Comparison of ENCODE assay signal across 13 cellular contexts in genomic region chr5:174751154-174751990, GRCh38. TPM values are rescaled to one million over a fixed set of nuclear protein-coding genes. Genes with fewer than 3 reads are reported as not detected.
DNase-seq lines count a peak whose midpoint lies in the region; ATAC-seq, FAIRE-seq and TF ChIP-seq lines count a peak whose summit lies in the region.
"Had no signal": no experiment of that assay in that cellular context is flagged by ENCODE, and none has a peak within 500 bp of the region (broad histone marks: within the 10 kb centered on the region; RNA-seq: fewer than 3 reads in every experiment).

No MANE protein-coding gene starts in this region.

- no peak for TF ChIP-seq POLR2A in GM12878 (IDR thresholded peaks at IDR 0.05; ENCODE audit: low read depth, low read length)

- TF ChIP-seq RAD21 in GM12878 (IDR thresholded peaks at IDR 0.05; ENCODE audit: insufficient read depth, low read depth, low read length) = no peak

- no peak overlapping the region for H2AFZ ChIP-seq in GM12878 (ENCODE audit: control insufficient read depth, low read depth, low read length)

- no peak overlapping the region for H3K4me3 ChIP-seq in GM12878
- no peak overlapping the region for H3K4me3 ChIP-seq in kidney (ENCODE audit: low read length in 2 of 2)
- no peak overlapping the region for H3K4me3 ChIP-seq in effector memory CD4-positive, alpha-beta T cell (ENCODE audit: insufficient read depth, low read depth, low read length, poor library complexity, severe bottlenecking)
- H3K4me3 ChIP-seq: BLaER1 treated with 17β-estradiol and CSF1 and Interleukin-3, amounts not matched to agents 10 nM and 100 nM had no signal

- no peaks in the 10 kb centered on the region for H3K9me3 Mint-ChIP-seq in activated CD8-positive, alpha-beta T cell treated with anti-CD3 and anti-CD28 coated beads for 36 hours
- H3K9me3 Mint-ChIP-seq in activated CD8-positive, alpha-beta T cell treated with anti-CD3 and anti-CD28 coated beads, Interleukin-2, amount 10 ng/mL, durations not matched to agents 7 days and 5 days (ENCODE audit: insufficient read depth) = no peaks in the 10 kb centered on the region
- H3K9me3 Mint-ChIP-seq in type B pancreatic cell = no peaks in the 10 kb centered on the region

- in situ Hi-C loops in GM12878 (cut with MboI) = no loop called here

- RAD21 ChIA-PET in GM12878 (lab: Charles Lee; ENCODE audit: unreplicated experiment) = no interaction called here

- intact Hi-C loops in activated CD8-positive, alpha-beta T cell treated with anti-CD3 and anti-CD28 coated beads for 36 hours (cut with micrococcal nuclease) = no loop called here
- intact Hi-C loops in GM12878 (cut with micrococcal nuclease; ENCODE audit: unreplicated experiment) (no loop called here), kidney (cut with DNase I) (no loop called here)

- H3K4me2 ChIP-seq in GM12878 (ENCODE audit: control insufficient read depth, insufficient read depth) = no peak overlapping the region
- H3K4me2 ChIP-seq: BLaER1 treated with 17β-estradiol and CSF1 and Interleukin-3, amounts not matched to agents 10 nM and 100 nM had no signal

- DNase-seq in activated CD8-positive, alpha-beta T cell treated with anti-CD3 and anti-CD28 coated beads for 36 hours = peak; percentile 7
- no peak for DNase-seq in activated CD8-positive, alpha-beta T cell treated with anti-CD3 and anti-CD28 coated beads, Interleukin-2, amount 10 ng/mL, durations not matched to agents 7 days and 5 days
- DNase-seq in GM12878 (ENCODE audit: low read depth, low spot score) (no peak), kidney (peak; percentile 62), type B pancreatic cell (ENCODE audit: extremely low spot score, unreplicated experiment) (peak; percentile 74), DMS114 treated with DMSO at 0.1 percent for 48 hours (lab: John Stamatoyannopoulos, UW; ENCODE audit: unreplicated experiment) (no peak)
- DNase-seq in effector memory CD4-positive, alpha-beta T cell = no peak
- DNase-seq: activated CD4-positive, alpha-beta T cell treated with anti-CD3 and anti-CD28 coated beads for 4 hours; Kasumi-1; stimulated activated CD4-positive, alpha-beta T cell treated with anti-CD3 and anti-CD28 coated beads, Interleukin-2, amount 100 ng/mL, for 48 hours had no signal

- peaks cover 41% of the 10 kb centered on the region for H3K27me3 Mint-ChIP-seq in activated CD8-positive, alpha-beta T cell treated with anti-CD3 and anti-CD28 coated beads for 36 hours
- H3K27me3 Mint-ChIP-seq in activated CD8-positive, alpha-beta T cell treated with anti-CD3 and anti-CD28 coated beads, Interleukin-2, amount 10 ng/mL, durations not matched to agents 7 days and 5 days (ENCODE audit: low read depth) = peaks cover 33% of the 10 kb centered on the region
- peaks cover 38% of the 10 kb centered on the region for H3K27me3 Mint-ChIP-seq in type B pancreatic cell

- POLR2A ChIA-PET in activated CD8-positive, alpha-beta T cell treated with anti-CD3 and anti-CD28 coated beads for 36 hours (lab: Charles Lee) = no interaction called here
- POLR2A ChIA-PET in activated CD8-positive, alpha-beta T cell treated with anti-CD3 and anti-CD28 coated beads, Interleukin-2, amount 10 ng/mL, durations not matched to agents 7 days and 5 days (lab: Charles Lee) = no interaction called here
- POLR2A ChIA-PET in GM12878 (lab: Charles Lee) = no interaction called here

- no peak for TF ChIP-seq CTCF in activated CD8-positive, alpha-beta T cell treated with anti-CD3 and anti-CD28 coated beads for 36 hours (IDR thresholded peaks at IDR 0.05)
- no peak for TF ChIP-seq CTCF in GM12878 (IDR thresholded peaks at IDR 0.05 in 2 of 3, conservative IDR thresholded peaks at IDR 0.05 in 1 of 3; ENCODE audit: control insufficient read depth in 2 of 3, extremely low read depth in 1 of 3, insufficient read depth in 1 of 3, low read depth in 3 of 3, low read length in 3 of 3)
- TF ChIP-seq CTCF in kidney (IDR thresholded peaks at IDR 0.05; ENCODE audit: borderline replicate concordance, extremely low read depth, insufficient read depth) = no peak
- TF ChIP-seq CTCF in type B pancreatic cell (conservative IDR thresholded peaks at IDR 0.05) = no peak

- ATAC-seq in activated CD8-positive, alpha-beta T cell treated with anti-CD3 and anti-CD28 coated beads for 36 hours = no peak
- no peak for ATAC-seq in activated CD8-positive, alpha-beta T cell treated with anti-CD3 and anti-CD28 coated beads, Interleukin-2, amount 10 ng/mL, durations not matched to agents 7 days and 5 days
- ATAC-seq in GM12878 (no peak), HG03025 (IDR thresholded peaks at IDR 0.05; ENCODE audit: low FRiP score, unreplicated experiment) (no peak)

- H3K27me3 ChIP-seq in GM12878 (replicated peaks in 1 of 2; ENCODE audit: control insufficient read depth in 2 of 2, insufficient read depth in 2 of 2, low read length in 1 of 2) = peaks cover 0 to 5% of the 10 kb centered on the region in 2 experiments; a peak in 2 of 4 replicates
- H3K27me3 ChIP-seq in effector memory CD4-positive, alpha-beta T cell (replicated peaks; ENCODE audit: control insufficient read depth, insufficient read depth, low read length, poor library complexity, severe bottlenecking) = peaks cover 2% of the 10 kb centered on the region

- H3K4me1 Mint-ChIP-seq in activated CD8-positive, alpha-beta T cell treated with anti-CD3 and anti-CD28 coated beads for 36 hours (ENCODE audit: low read depth) = no peaks in the 10 kb centered on the region
- H3K4me1 Mint-ChIP-seq in activated CD8-positive, alpha-beta T cell treated with anti-CD3 and anti-CD28 coated beads, Interleukin-2, amount 10 ng/mL, durations not matched to agents 7 days and 5 days (ENCODE audit: low read depth) = no peaks in the 10 kb centered on the region
- H3K4me1 Mint-ChIP-seq in type B pancreatic cell (ENCODE audit: unreplicated experiment) = peaks cover 18% of the 10 kb centered on the region

- no peak overlapping the region for H3K9ac ChIP-seq in GM12878 (ENCODE audit: control insufficient read depth, insufficient read depth, low read length)
- no peak overlapping the region for H3K9ac ChIP-seq in kidney (ENCODE audit: low read length in 2 of 2)
- H3K9ac ChIP-seq: BLaER1 treated with 17β-estradiol and CSF1 and Interleukin-3, amounts not matched to agents 10 nM and 100 nM had no signal

- H3K27ac ChIP-seq in GM12878 (ENCODE audit: control insufficient read depth, insufficient read depth) (no peak overlapping the region), kidney (ENCODE audit: low read depth in 2 of 2, low read length in 2 of 2) (no peak overlapping the region)
- no peak overlapping the region for H3K27ac ChIP-seq in effector memory CD4-positive, alpha-beta T cell (ENCODE audit: insufficient read depth, low read length, poor library complexity, severe bottlenecking)
- H3K27ac ChIP-seq: BLaER1 treated with 17β-estradiol and CSF1 and Interleukin-3, amounts not matched to agents 10 nM and 100 nM; epithelial cell of prostate had no signal

- FAIRE-seq in GM12878 (lab: Jason Lieb, UNC) (no peak), kidney (lab: Jason Lieb, UNC) (no peak)

- no peaks in the 10 kb centered on the region for H4K20me1 ChIP-seq in GM12878 (ENCODE audit: control insufficient read depth, insufficient read depth)
- H4K20me1 ChIP-seq: BLaER1 treated with 17β-estradiol and CSF1 and Interleukin-3, amounts not matched to agents 10 nM and 100 nM had no signal

- SMC1A ChIA-PET in GM12878 (lab: Charles Lee; ENCODE audit: uncharacterized antibody, unreplicated experiment) = no interaction called here

- 16% methylated on average over 59 of the region's 89 CpGs for WGBS in GM12878 (ENCODE audit: insufficient coverage, insufficient replicate concordance, low lambda C conversion rate, missing lambda C conversion rate)

- H3K36me3 Mint-ChIP-seq in activated CD8-positive, alpha-beta T cell treated with anti-CD3 and anti-CD28 coated beads for 36 hours (ENCODE audit: low read depth) = no peaks in the 10 kb centered on the region
- no peaks in the 10 kb centered on the region for H3K36me3 Mint-ChIP-seq in activated CD8-positive, alpha-beta T cell treated with anti-CD3 and anti-CD28 coated beads, Interleukin-2, amount 10 ng/mL, durations not matched to agents 7 days and 5 days (ENCODE audit: low read depth)
- no peaks in the 10 kb centered on the region for H3K36me3 Mint-ChIP-seq in type B pancreatic cell

- no peaks in the 10 kb centered on the region for H3K79me2 ChIP-seq in GM12878 (ENCODE audit: control insufficient read depth, insufficient read depth, low read length)

- H3K4me1 ChIP-seq in GM12878 (ENCODE audit: control insufficient read depth, insufficient read depth, low read length) (no peaks in the 10 kb centered on the region), kidney (ENCODE audit: control insufficient read depth in 1 of 2, insufficient read depth in 1 of 2, low read depth in 1 of 2, low read length in 2 of 2) (no peaks in the 10 kb centered on the region)
- H3K4me1 ChIP-seq in effector memory CD4-positive, alpha-beta T cell (ENCODE audit: control insufficient read depth, insufficient read depth, low read length, poor library complexity, severe bottlenecking) = no peaks in the 10 kb centered on the region

- TF ChIP-seq EP300 in GM12878 (IDR thresholded peaks at IDR 0.05; ENCODE audit: borderline replicate concordance in 1 of 2, control insufficient read depth in 1 of 2, low read depth in 2 of 2, low read length in 2 of 2) = no peak

- H3K4me3 Mint-ChIP-seq in activated CD8-positive, alpha-beta T cell treated with anti-CD3 and anti-CD28 coated beads for 36 hours = no peak overlapping the region
- H3K4me3 Mint-ChIP-seq in activated CD8-positive, alpha-beta T cell treated with anti-CD3 and anti-CD28 coated beads, Interleukin-2, amount 10 ng/mL, durations not matched to agents 7 days and 5 days = no peak overlapping the region
- peak overlapping the region; percentile 87 for H3K4me3 Mint-ChIP-seq in type B pancreatic cell

- H3K36me3 ChIP-seq in GM12878 (ENCODE audit: control insufficient read depth in 2 of 2, insufficient read depth in 2 of 2, low read length in 1 of 2) (no peaks in the 10 kb centered on the region), kidney (ENCODE audit: control insufficient read depth in 1 of 2, insufficient read depth in 2 of 2, low read length in 2 of 2) (no peaks in the 10 kb centered on the region)
- H3K36me3 ChIP-seq in effector memory CD4-positive, alpha-beta T cell (ENCODE audit: control insufficient read depth, insufficient read depth, low read length) = no peaks in the 10 kb centered on the region
- H3K36me3 ChIP-seq: BLaER1 treated with 17β-estradiol and CSF1 and Interleukin-3, amounts not matched to agents 10 nM and 100 nM had no signal

- CTCF ChIA-PET in activated CD8-positive, alpha-beta T cell treated with anti-CD3 and anti-CD28 coated beads for 36 hours (lab: Charles Lee) = interaction anchor here (0.5 kb wide), 1 partner anchor 1155 kb away, joined by 4 read pairs; no protein-coding TSS in a partner anchor
- CTCF ChIA-PET in activated CD8-positive, alpha-beta T cell treated with anti-CD3 and anti-CD28 coated beads, Interleukin-2, amount 10 ng/mL, durations not matched to agents 7 days and 5 days (lab: Charles Lee) = no interaction called here
- CTCF ChIA-PET in GM12878 (lab: Yijun Ruan, JAX) = interaction anchor here (0.7 kb wide), 1 partner anchor 11 kb away, joined by 3 read pairs; no protein-coding TSS in a partner anchor

- H3K9me3 ChIP-seq in GM12878 (replicated peaks; ENCODE audit: control insufficient read depth, insufficient read depth, low read length) (no peaks in the 10 kb centered on the region), kidney (ENCODE audit: control insufficient read depth in 1 of 2, low read length in 2 of 2) (no peaks in the 10 kb centered on the region)
- no peaks in the 10 kb centered on the region for H3K9me3 ChIP-seq in effector memory CD4-positive, alpha-beta T cell (ENCODE audit: control insufficient read depth, low read length)

- no peak overlapping the region for H3K27ac Mint-ChIP-seq in activated CD8-positive, alpha-beta T cell treated with anti-CD3 and anti-CD28 coated beads for 36 hours
- H3K27ac Mint-ChIP-seq in activated CD8-positive, alpha-beta T cell treated with anti-CD3 and anti-CD28 coated beads, Interleukin-2, amount 10 ng/mL, durations not matched to agents 7 days and 5 days = no peak overlapping the region
- peak overlapping the region; percentile 90 for H3K27ac Mint-ChIP-seq in type B pancreatic cell

- BruUV-seq in GM12878 (replicated peaks; lab: Mats Ljungman, UMichigan) = no TSS peak

RNA-seq across cellular contexts. Expression of gene MSX2, which starts 27.0 kb away (rescaled TPM):
- total RNA-seq in activated CD8-positive, alpha-beta T cell treated with anti-CD3 and anti-CD28 coated beads for 36 hours = not detected
- not detected for total RNA-seq in activated CD8-positive, alpha-beta T cell treated with anti-CD3 and anti-CD28 coated beads, Interleukin-2, amount 10 ng/mL, durations not matched to agents 7 days and 5 days
- total RNA-seq in GM12878 (2013; cell fraction: nucleolus; rRNA removed) = not detected in 2 replicates
- total RNA-seq in GM12878 (2014; rRNA removed) (not detected in 2 replicates), GM12878 (2014; rRNA removed; fragmentation: Illumina TruSeq; extraction: Trizol) (not detected in 2 replicates), GM12878 (2021) (not detected in 2 replicates), kidney (0.79 TPM), type B pancreatic cell (ENCODE audit: low replicate concordance) (55.6 and 69.7 TPM in 2 replicates)
- polyA plus RNA-seq in GM12878 (2011; ENCODE audit: low read depth) = not detected
- polyA plus RNA-seq in GM12878 (2011; rRNA removed) (not detected in 2 replicates), GM12878 (2014; fragmentation: Illumina TruSeq; extraction: Trizol) (not detected in 2 replicates), GM12878 (2014; fragmentation: Nextera tagmentation; extraction: Ambion mirVana) (not detected), GM12878 (2014; rRNA removed) (not detected in 2 replicates), GM12878 (2016; fragmentation: Nextera tagmentation; extraction: Ambion mirVana) (not detected), kidney (ENCODE audit: insufficient read depth, low read depth, low replicate concordance) (0.37 TPM)
- not detected in 2 replicates for polyA plus RNA-seq in GM12878 (2011; cell fraction: cytosol; rRNA removed)
- not detected in 2 replicates for polyA plus RNA-seq in GM12878 (2011; cell fraction: nucleus; rRNA removed)
- not detected in 2 replicates for polyA plus RNA-seq in GM12878 (2012)
- polyA minus RNA-seq in GM12878 (2011; rRNA and poly(A)+ RNA removed) = not detected in 2 replicates
- not detected in 2 replicates for polyA minus RNA-seq in GM12878 (2011; cell fraction: cytosol; rRNA and poly(A)+ RNA removed)
- polyA minus RNA-seq in GM12878 (2011; cell fraction: nucleus; rRNA and poly(A)+ RNA removed) = not detected in 2 replicates

Comparison
In these comparisons a context has a peak if more than half of its experiments do, and no peak if none do; other contexts are left out.
1. DNase-seq: peak in activated CD8-positive, alpha-beta T cell treated with anti-CD3 and anti-CD28 coated beads for 36 hours (single experiment), kidney (single experiment) and type B pancreatic cell (single experiment); none in activated CD8-positive, alpha-beta T cell treated with anti-CD3 and anti-CD28 coated beads, Interleukin-2, amount 10 ng/mL, durations not matched to agents 7 days and 5 days (single experiment), GM12878 (single experiment), DMS114 treated with DMSO at 0.1 percent for 48 hours (single experiment) and effector memory CD4-positive, alpha-beta T cell (0 of 3).
2. RNA of gene MSX2, which starts 27.0 kb away (total RNA-seq): 55.6 to 69.7 TPM in type B pancreatic cell; 0.79 TPM in kidney (single experiment), not detected in activated CD8-positive, alpha-beta T cell treated with anti-CD3 and anti-CD28 coated beads for 36 hours, not detected in activated CD8-positive, alpha-beta T cell treated with anti-CD3 and anti-CD28 coated beads, Interleukin-2, amount 10 ng/mL, durations not matched to agents 7 days and 5 days and not detected in GM12878; every median in the first group is over 10 times any median in the second.